ENCODE assay signal across 34 cellular contexts in the genomic region with DNA sequence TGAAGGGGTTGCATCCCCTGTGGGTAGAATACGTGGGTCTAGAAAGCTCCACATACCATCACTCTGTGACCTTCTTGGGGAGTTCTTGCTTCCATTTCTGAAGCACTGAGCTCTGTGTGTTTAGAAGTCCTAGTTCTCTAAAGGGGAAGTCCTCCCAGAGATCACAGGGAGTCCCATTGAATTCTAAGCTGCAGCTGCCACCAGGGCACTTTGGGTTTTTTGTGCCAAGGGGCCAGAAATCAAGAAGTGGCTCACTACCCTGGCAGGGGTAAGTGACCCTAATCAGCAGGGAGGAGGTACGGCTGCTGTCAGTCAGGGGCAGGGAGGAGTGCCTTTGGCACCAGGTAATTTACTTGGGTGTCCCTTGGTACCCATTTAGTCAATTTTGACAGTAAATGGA.
"Had no signal": no experiment of that assay in that cellular context is flagged by ENCODE, and none has a peak within 500 bp of the region (broad histone marks: within the 10 kb centered on the region; RNA-seq: fewer than 3 reads in every experiment).

No MANE protein-coding gene starts in this region.

- H3K4me1 Mint-ChIP-seq: activated B cell treated with CpG ODN at 0.5 μM for 24 hours; activated CD4-positive, alpha-beta T cell treated with anti-CD3 and anti-CD28 coated beads, Interleukin-2, amount 10 ng/mL, durations not matched to agents 24 days and 14 days; activated naive CD4-positive, alpha-beta T cell treated with anti-CD3 and anti-CD28 coated beads, Interleukin-2, amount 50 U/mL, for 24 hours; activated naive CD8-positive, alpha-beta T cell treated with anti-CD3 and anti-CD28 coated beads, Interleukin-2, amount 10 ng/mL, durations not matched to agents 7 days and 5 days; activated naive CD8-positive, alpha-beta T cell treated with anti-CD3 and anti-CD28 coated beads, Interleukin-2, amount 50 U/mL, for 24 hours; activated T-helper 17 cell treated with anti-CD3 and anti-CD28 coated beads, Interleukin-2, amount 50 U/mL, for 72 hours had no signal

- DNase-seq: activated B cell treated with CpG ODN at 0.5 μM for 24 hours; activated CD4-positive, alpha-beta memory T cell treated with anti-CD3 and anti-CD28 coated beads for 36 hours; activated CD4-positive, alpha-beta T cell treated with anti-CD3 and anti-CD28 coated beads for 4 hours; activated CD4-positive, alpha-beta T cell treated with anti-CD3 and anti-CD28 coated beads, Interleukin-2, amount 10 ng/mL, durations not matched to agents 24 days and 14 days; activated CD4-positive, alpha-beta T cell treated with anti-CD3 and anti-CD28 coated beads, Interleukin-2, amount 50 U/mL, for 1 hour; activated CD4-positive, alpha-beta T cell treated with anti-CD3 and anti-CD28 coated beads, Interleukin-2, amount 50 U/mL, for 4 hours; activated CD4-positive, CD25-positive, alpha-beta regulatory T cell treated with anti-CD3 and anti-CD28 coated beads, Interleukin-2, amount 50 U/mL, for 72 hours; activated CD8-positive, alpha-beta memory T cell treated with anti-CD3 and anti-CD28 coated beads, Interleukin-2, amount 50 U/mL, for 4 hours; activated CD8-positive, alpha-beta T cell treated with anti-CD3 and anti-CD28 coated beads for 36 hours; activated effector memory CD4-positive, alpha-beta T cell treated with anti-CD3 and anti-CD28 coated beads, Interleukin-2, amount 50 U/mL, for 16 hours; activated gamma-delta T cell treated with Interleukin-2 at 50 U/mL for 16 hours; activated naive CD4-positive, alpha-beta T cell; activated naive CD4-positive, alpha-beta T cell treated with anti-CD3 and anti-CD28 coated beads for 36 hours; activated naive CD8-positive, alpha-beta T cell treated with anti-CD3 and anti-CD28 coated beads, Interleukin-2, amount 10 ng/mL, durations not matched to agents 7 days and 5 days; activated naive CD8-positive, alpha-beta T cell treated with anti-CD3 and anti-CD28 coated beads, Interleukin-2, amount 50 U/mL, for 24 hours; activated T-cell treated with anti-CD3 and anti-CD28 coated beads for 4 hours; activated T-cell treated with anti-CD3 and anti-CD28 coated beads, Interleukin-2, amount 50 U/mL, for 1 hour; activated T-cell treated with anti-CD3 and anti-CD28 coated beads, Interleukin-2, amount 50 U/mL, for 4 hours; activated T-cell treated with anti-CD3 and anti-CD28 coated beads, Interleukin-2, amount 50 U/mL, for 72 hours; amygdala; anterior cingulate cortex; central memory CD4-positive, alpha-beta T cell; T-helper 1 cell; T-helper 2 cell; T-helper 9 cell had no signal

- H3K4me3 ChIP-seq: ascending aorta had no signal

- H3K4me3 Mint-ChIP-seq: activated B cell treated with CpG ODN at 0.5 μM for 24 hours; activated CD4-positive, alpha-beta memory T cell treated with anti-CD3 and anti-CD28 coated beads for 36 hours; activated CD4-positive, alpha-beta T cell treated with anti-CD3 and anti-CD28 coated beads, Interleukin-2, amount 10 ng/mL, durations not matched to agents 24 days and 14 days; activated CD8-positive, alpha-beta T cell treated with anti-CD3 and anti-CD28 coated beads for 36 hours; activated naive CD4-positive, alpha-beta T cell treated with anti-CD3 and anti-CD28 coated beads for 36 hours; activated naive CD4-positive, alpha-beta T cell treated with anti-CD3 and anti-CD28 coated beads, Interleukin-2, amount 50 U/mL, for 24 hours; activated naive CD8-positive, alpha-beta T cell; activated naive CD8-positive, alpha-beta T cell treated with anti-CD3 and anti-CD28 coated beads, Interleukin-2, amount 10 ng/mL, durations not matched to agents 7 days and 5 days; activated naive CD8-positive, alpha-beta T cell treated with anti-CD3 and anti-CD28 coated beads, Interleukin-2, amount 50 U/mL, for 24 hours; activated T-cell treated with anti-CD3 and anti-CD28 coated beads, Interleukin-2, amount 50 U/mL, for 4 hours; activated T-cell treated with anti-CD3 and anti-CD28 coated beads, Interleukin-2, amount 50 U/mL, for 72 hours; activated T-helper 1 cell treated with anti-CD3 and anti-CD28 coated beads, Interleukin-12 subunit alpha, Interleukin-12 subunit beta, Interleukin-2, Interleukin-4 antibody, amounts not matched to agents 30 ng/mL and 10 ng/mL and 1 ng/mL, durations not matched to agents 14 hours and 24 hours and 36 hours; activated T-helper 17 cell treated with anti-CD3 and anti-CD28 coated beads, Interleukin-2, amount 50 U/mL, for 72 hours; brain; T-helper 1 cell treated with Interleukin-12 subunit alpha and Interleukin-12 subunit beta and Interleukin-4 antibody, amounts not matched to agents 30 μg/mL and 1 μg/mL, for 36 hours; T-helper 2 cell treated with Interferon-gamma antibody and Interleukin-4, amounts not matched to agents 5 μg/mL and 100 μg/mL, for 36 hours had no signal

- H3K27ac ChIP-seq: VCaP had no signal

- H3K27me3 ChIP-seq: ascending aorta had no signal

- H3K27ac Mint-ChIP-seq: activated B cell treated with CpG ODN at 0.5 μM for 24 hours; activated CD4-positive, alpha-beta memory T cell treated with anti-CD3 and anti-CD28 coated beads for 36 hours; activated CD4-positive, alpha-beta T cell treated with anti-CD3 and anti-CD28 coated beads, Interleukin-2, amount 10 ng/mL, durations not matched to agents 24 days and 14 days; activated CD8-positive, alpha-beta T cell treated with anti-CD3 and anti-CD28 coated beads for 36 hours; activated naive CD4-positive, alpha-beta T cell treated with anti-CD3 and anti-CD28 coated beads for 36 hours; activated naive CD4-positive, alpha-beta T cell treated with anti-CD3 and anti-CD28 coated beads, Interleukin-2, amount 50 U/mL, for 24 hours; activated naive CD8-positive, alpha-beta T cell; activated naive CD8-positive, alpha-beta T cell treated with anti-CD3 and anti-CD28 coated beads, Interleukin-2, amount 10 ng/mL, durations not matched to agents 7 days and 5 days; activated naive CD8-positive, alpha-beta T cell treated with anti-CD3 and anti-CD28 coated beads, Interleukin-2, amount 50 U/mL, for 24 hours; activated T-cell treated with anti-CD3 and anti-CD28 coated beads, Interleukin-2, amount 50 U/mL, for 72 hours; activated T-helper 1 cell treated with anti-CD3 and anti-CD28 coated beads, Interleukin-12 subunit alpha, Interleukin-12 subunit beta, Interleukin-2, Interleukin-4 antibody, amounts not matched to agents 30 ng/mL and 10 ng/mL and 1 ng/mL, durations not matched to agents 14 hours and 24 hours and 36 hours; activated T-helper 17 cell treated with anti-CD3 and anti-CD28 coated beads, Interleukin-2, amount 50 U/mL, for 72 hours; T-helper 1 cell treated with Interleukin-12 subunit alpha and Interleukin-12 subunit beta and Interleukin-4 antibody, amounts not matched to agents 30 μg/mL and 1 μg/mL, for 36 hours; T-helper 2 cell treated with Interferon-gamma antibody and Interleukin-4, amounts not matched to agents 5 μg/mL and 100 μg/mL, for 36 hours had no signal

- H3K27me3 Mint-ChIP-seq: activated naive CD8-positive, alpha-beta T cell; brain had no signal

- ATAC-seq: activated CD8-positive, alpha-beta T cell treated with anti-CD3 and anti-CD28 coated beads for 36 hours; activated naive CD8-positive, alpha-beta T cell treated with anti-CD3 and anti-CD28 coated beads, Interleukin-2, amount 50 U/mL, for 24 hours; activated T-cell treated with anti-CD3 and anti-CD28 coated beads, Interleukin-2, amount 50 U/mL, for 4 hours; activated T-cell treated with anti-CD3 and anti-CD28 coated beads, Interleukin-2, amount 50 U/mL, for 72 hours; activated T-helper 17 cell treated with anti-CD3 and anti-CD28 coated beads, Interleukin-2, amount 50 U/mL, for 72 hours had no signal

- H3K9me3 Mint-ChIP-seq: activated CD8-positive, alpha-beta T cell treated with anti-CD3 and anti-CD28 coated beads for 36 hours; activated naive CD4-positive, alpha-beta T cell treated with anti-CD3 and anti-CD28 coated beads, Interleukin-2, amount 50 U/mL, for 24 hours; activated naive CD8-positive, alpha-beta T cell treated with anti-CD3 and anti-CD28 coated beads, Interleukin-2, amount 10 ng/mL, durations not matched to agents 7 days and 5 days; activated naive CD8-positive, alpha-beta T cell treated with anti-CD3 and anti-CD28 coated beads, Interleukin-2, amount 50 U/mL, for 24 hours had no signal

- H3K36me3 ChIP-seq: ascending aorta had no signal

- H3K9me3 ChIP-seq: ascending aorta had no signal

- H3K36me3 Mint-ChIP-seq: activated CD4-positive, alpha-beta memory T cell treated with anti-CD3 and anti-CD28 coated beads for 36 hours; activated naive CD4-positive, alpha-beta T cell treated with anti-CD3 and anti-CD28 coated beads, Interleukin-2, amount 50 U/mL, for 24 hours; activated naive CD8-positive, alpha-beta T cell; brain had no signal
